ENCODE assay signal across 11 cellular contexts in the genomic region with DNA sequence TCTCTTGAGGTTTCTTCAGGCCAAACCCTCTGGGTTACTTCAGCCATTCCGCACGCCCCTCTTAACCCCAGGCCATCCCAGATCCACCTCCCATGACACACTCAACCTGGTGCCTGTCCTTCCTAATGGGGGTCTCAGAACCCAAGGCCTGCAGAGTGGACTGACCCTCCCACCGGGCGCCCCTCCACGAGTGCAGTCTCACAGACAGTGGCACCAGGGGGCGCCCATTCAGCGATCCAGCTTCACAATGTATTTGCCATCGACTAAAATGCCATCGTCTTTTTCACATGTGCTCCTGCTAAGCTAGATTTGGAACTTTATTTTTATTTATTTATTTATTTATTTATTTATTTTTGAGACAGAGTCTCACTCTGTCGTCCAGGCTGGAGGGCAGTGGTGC. TPM values are rescaled to one million over a fixed set of nuclear protein-coding genes. Genes with fewer than 3 reads are reported as not detected.
DNase-seq lines count a peak whose midpoint lies in the region; ATAC-seq and TF ChIP-seq lines count a peak whose summit lies in the region.
"Had no signal": no experiment of that assay in that cellular context is flagged by ENCODE, and none has a peak within 500 bp of the region (broad histone marks: within the 10 kb centered on the region; RNA-seq: fewer than 3 reads in every experiment).

No MANE protein-coding gene starts in this region.

- no peak overlapping the region for H3K4me3 ChIP-seq in IMR-90 (ENCODE audit: insufficient read depth, low read depth, low read length)
- H3K4me3 ChIP-seq in endodermal cell (ENCODE audit: low read length) = no peak overlapping the region
- H3K4me3 ChIP-seq in neutrophil (ENCODE audit: low read depth in 1 of 2, low read length in 1 of 2) = no peak overlapping the region
- H3K4me3 ChIP-seq: thoracic aorta had no signal

- H2AK5ac ChIP-seq in IMR-90 (ENCODE audit: low read depth, low read length) = no peak overlapping the region

- POLR2A ChIA-PET in IMR-90 (lab: Charles Lee; ENCODE audit: unreplicated experiment) = no interaction called here
- POLR2A ChIA-PET in RWPE1 (lab: Yijun Ruan, JAX; ENCODE audit: low non-redundant PET) = no interaction called here

- H3K9me3 ChIP-seq in IMR-90 (ENCODE audit: control insufficient read depth, insufficient read depth, low read length) (no peaks in the 10 kb centered on the region), endodermal cell (ENCODE audit: control insufficient read depth, low read length) (no peaks in the 10 kb centered on the region), neutrophil (no peaks in the 10 kb centered on the region)
- H3K9me3 ChIP-seq: thoracic aorta had no signal

- H2BK15ac ChIP-seq in IMR-90 (ENCODE audit: low read depth, low read length) = no peak overlapping the region

- DNase-seq in Calu3 = peak; percentile 35
- peak; percentile 5 for DNase-seq in IMR-90
- peak; percentile 80 for DNase-seq in endodermal cell
- no peak for DNase-seq in RWPE1 (ENCODE audit: low spot score)
- no peak for DNase-seq in activated CD8-positive, alpha-beta memory T cell treated with anti-CD3 and anti-CD28 coated beads, Interleukin-2, amount 50 U/mL, for 48 hours
- no peak for DNase-seq in stimulated activated naive CD4-positive, alpha-beta T cell treated with Interleukin-2 at 50 U/mL for 16 hours (lab: John Stamatoyannopoulos, UW)
- no peak for DNase-seq in OCI-M1 (lab: John Stamatoyannopoulos, UW)
- DNase-seq: stimulated activated CD4-positive, alpha-beta T cell treated with anti-CD3 and anti-CD28 coated beads, Interleukin-12 subunit alpha, Interleukin-12 subunit beta, amount 100 ng/mL, for 4 hours had no signal

- H4K5ac ChIP-seq in IMR-90 (ENCODE audit: low read depth, low read length) = no peak overlapping the region

- TF ChIP-seq POLR2A in IMR-90 (IDR thresholded peaks at IDR 0.05; ENCODE audit: low read depth, low read length) = no peak

- no peak overlapping the region for H3K9ac ChIP-seq in IMR-90 (ENCODE audit: low read depth, low read length)
- no peak overlapping the region for H3K9ac ChIP-seq in endodermal cell (ENCODE audit: extremely low read depth, low read length, poor library complexity, severe bottlenecking)

- no peak overlapping the region for H3K14ac ChIP-seq in IMR-90 (replicated peaks; ENCODE audit: low read depth, low read length)

- H2AK9ac ChIP-seq in IMR-90 (replicated peaks; ENCODE audit: low read depth, low read length, poor library complexity) = no peak overlapping the region

- no peak for TF ChIP-seq RAD21 in IMR-90 (IDR thresholded peaks at IDR 0.05; ENCODE audit: low read length)

- dilution Hi-C loops in IMR-90 (cut with HindIII; ENCODE audit: low sequenced_read_pairs, unreplicated experiment) = no loop called here

- H3K27me3 ChIP-seq in IMR-90 (ENCODE audit: control insufficient read depth, insufficient read depth, low read length) (peaks cover 8% of the 10 kb centered on the region), endodermal cell (ENCODE audit: control insufficient read depth, insufficient read depth, low read length, poor library complexity, severe bottlenecking) (no peaks in the 10 kb centered on the region), neutrophil (no peaks in the 10 kb centered on the region)

- no peak overlapping the region for H3K27ac ChIP-seq in IMR-90 (ENCODE audit: insufficient read depth, low read length)
- H3K27ac ChIP-seq in endodermal cell (ENCODE audit: low read depth, low read length) = no peak overlapping the region
- H3K27ac ChIP-seq in neutrophil = peak overlapping the region; percentile 49
- no peak overlapping the region for H3K27ac ChIP-seq in RWPE1
- H3K27ac ChIP-seq: thoracic aorta had no signal

- H3K4me1 ChIP-seq in IMR-90 (ENCODE audit: control insufficient read depth, insufficient read depth, low read length) (no peaks in the 10 kb centered on the region), endodermal cell (ENCODE audit: control insufficient read depth, insufficient read depth, low read length) (no peaks in the 10 kb centered on the region), neutrophil (ENCODE audit: control insufficient read depth in 1 of 2, insufficient read depth in 1 of 2, low read depth in 1 of 2, low read length in 1 of 2) (peaks cover 30 to 35% of the 10 kb centered on the region in 2 experiments)

- H4K91ac ChIP-seq in IMR-90 (ENCODE audit: insufficient read depth, low read depth, low read length) = no peak overlapping the region

- H3K9me3 Mint-ChIP-seq in Calu3 (ENCODE audit: low read depth, unreplicated experiment) = no peaks in the 10 kb centered on the region
- H3K9me3 Mint-ChIP-seq in endodermal cell = no peaks in the 10 kb centered on the region
- H3K9me3 Mint-ChIP-seq: brain had no signal

- H3K4me1 Mint-ChIP-seq in Calu3 (ENCODE audit: low read depth, unreplicated experiment) (no peaks in the 10 kb centered on the region), endodermal cell (peaks cover 17% of the 10 kb centered on the region)
- H3K4me1 Mint-ChIP-seq: brain had no signal

- in situ Hi-C loops in IMR-90 (cut with MboI; ENCODE audit: low sequenced_read_pairs) = no loop called here

- H3K4ac ChIP-seq in IMR-90 (ENCODE audit: low read depth, low read length) = no peak overlapping the region

- H3K23ac ChIP-seq in IMR-90 (ENCODE audit: low read depth, low read length) = no peak overlapping the region

- H4K20me1 ChIP-seq in IMR-90 (ENCODE audit: insufficient read depth, low read length) = no peaks in the 10 kb centered on the region

- CTCF ChIA-PET in Calu3 (lab: Charles Lee) (interaction anchor here (0.5 kb wide), 1 partner anchor 129 kb away, joined by 3 read pairs; no protein-coding TSS in a partner anchor), IMR-90 (lab: Yijun Ruan, JAX) (no interaction called here), RWPE1 (lab: Yijun Ruan, JAX) (interaction anchor here (0.7 kb wide), 1 partner anchor 109 kb away, joined by 4 read pairs; no protein-coding TSS in a partner anchor)

- no peak overlapping the region for H3K4me2 ChIP-seq in IMR-90 (ENCODE audit: low read depth, low read length)

- H3K4me3 Mint-ChIP-seq in Calu3 (ENCODE audit: low read depth, unreplicated experiment) (no peak overlapping the region), endodermal cell (no peak overlapping the region)
- H3K4me3 Mint-ChIP-seq: brain had no signal

- no peak overlapping the region for H4K8ac ChIP-seq in IMR-90 (ENCODE audit: low read depth in 2 of 2, low read length in 2 of 2)

- intact Hi-C loops in Calu3 (cut with micrococcal nuclease; ENCODE audit: unreplicated experiment) = loop anchor here (5.0 kb wide), 1 partner anchor 149 kb away; no protein-coding TSS in a partner anchor
- intact Hi-C loops in IMR-90 (cut with micrococcal nuclease) = loop anchor here (1.0 kb wide), 1 partner anchor 153 kb away; the partner anchor contains the start of gene ATG16L1

- WGBS in IMR-90 (ENCODE audit: extremely low coverage in 2 of 2, insufficient read length in 1 of 2), 2 experiments = 70% methylated on average over 2 of the region's 10 CpGs; no CpG with 5 or more reads in 1 of the 2 experiments
- 80 to 100% methylated on average over 2 to 9 of the region's 10 CpGs for WGBS in endodermal cell (ENCODE audit: insufficient coverage in 1 of 2, insufficient read length in 1 of 2), 2 experiments

- no peak overlapping the region for H2AFZ ChIP-seq in IMR-90 (replicated peaks; ENCODE audit: low read length, poor library complexity)

- no peaks in the 10 kb centered on the region for H3K79me1 ChIP-seq in IMR-90 (ENCODE audit: low read depth in 1 of 2, low read length in 2 of 2)

- H2BK5ac ChIP-seq in IMR-90 (ENCODE audit: low read depth, low read length, poor library complexity, severe bottlenecking) = no peak overlapping the region

- H3K27me3 Mint-ChIP-seq in Calu3 (ENCODE audit: unreplicated experiment) = peaks cover 41% of the 10 kb centered on the region
- H3K27me3 Mint-ChIP-seq in endodermal cell (ENCODE audit: insufficient read depth) = no peaks in the 10 kb centered on the region

- TF ChIP-seq CTCF in Calu3 (IDR thresholded peaks at IDR 0.05; ENCODE audit: unreplicated experiment) = peak; percentile 41
- TF ChIP-seq CTCF in IMR-90 (conservative IDR thresholded peaks at IDR 0.05; ENCODE audit: low read depth, low read length) = 0 out of 2 replicates have a peak, but pooled peaks have one; percentile 26
- peak; percentile 74 for TF ChIP-seq CTCF in endodermal cell (conservative IDR thresholded peaks at IDR 0.05)
- no peak for TF ChIP-seq CTCF in neutrophil (IDR thresholded peaks at IDR 0.05)
- no peak for TF ChIP-seq CTCF in RWPE1 (conservative IDR thresholded peaks at IDR 0.05; ENCODE audit: low read depth)

- ATAC-seq in IMR-90 (ENCODE audit: low read depth) = no peak

- BruUV-seq in Calu3 (replicated peaks; lab: Mats Ljungman, UMichigan) (no TSS peak), IMR-90 (replicated peaks; lab: Mats Ljungman, UMichigan) (no TSS peak)

- H3K36me3 ChIP-seq in IMR-90 (ENCODE audit: control insufficient read depth, insufficient read depth, low read length) (no peaks in the 10 kb centered on the region), endodermal cell (ENCODE audit: control insufficient read depth, insufficient read depth, low read length) (no peaks in the 10 kb centered on the region), neutrophil (peaks cover 13% of the 10 kb centered on the region)
- H3K36me3 ChIP-seq: thoracic aorta had no signal

- H3K36me3 Mint-ChIP-seq in Calu3 (ENCODE audit: insufficient read depth, unreplicated experiment) (no peaks in the 10 kb centered on the region), endodermal cell (ENCODE audit: low read depth) (no peaks in the 10 kb centered on the region)
- H3K36me3 Mint-ChIP-seq: brain had no signal

- H3K9me1 ChIP-seq in IMR-90 (ENCODE audit: insufficient read depth, low read length) = no peaks in the 10 kb centered on the region

- H3K27ac Mint-ChIP-seq in Calu3 (ENCODE audit: unreplicated experiment) (no peak overlapping the region), endodermal cell (no peak overlapping the region)

- no peak overlapping the region for H2BK120ac ChIP-seq in IMR-90 (ENCODE audit: low read depth, low read length)

- H2BK20ac ChIP-seq in IMR-90 (ENCODE audit: low read depth, low read length) = no peak overlapping the region

- no peak overlapping the region for H3K56ac ChIP-seq in IMR-90 (ENCODE audit: extremely low read depth, insufficient read depth, low read length)

- H3K18ac ChIP-seq in IMR-90 (ENCODE audit: low read depth, low read length) = no peak overlapping the region

TF ChIP-seq in IMR-90, 13 proteins besides CTCF, POLR2A, EP300 and RAD21 (continues in another document):
- TF ChIP-seq CHD1 (IDR thresholded peaks at IDR 0.05; ENCODE audit: low read depth, low read length) = no peak
- TF ChIP-seq RCOR1 (IDR thresholded peaks at IDR 0.05; ENCODE audit: insufficient replicate concordance, low read length) = no peak
- no peak for TF ChIP-seq RFX5 (IDR thresholded peaks at IDR 0.05; ENCODE audit: low read depth, low read length)

RNA-seq across cellular contexts. Expression of gene INPP5D, which starts 38.5 kb away (rescaled TPM):
- total RNA-seq in Calu3 (2022) (not detected in 2 replicates), IMR-90 (2012; rRNA removed) (under 0.01 and 0.18 TPM in 2 replicates), endodermal cell (1 to 10 TPM in 1 of 2 donors, under 1 TPM in 1; 0.66 to 3.0 TPM)
- 0.09 and 0.29 TPM in 2 replicates for polyA plus RNA-seq in IMR-90 (2012; rRNA removed)
- polyA plus RNA-seq in IMR-90 (2012; cell fraction: cytosol; rRNA removed) = 0.14 and 0.18 TPM in 2 replicates
- 0.52 and 1.9 TPM in 2 replicates for polyA plus RNA-seq in IMR-90 (2012; cell fraction: nucleus; rRNA removed; ENCODE audit: low replicate concordance)
- 4.5 TPM for polyA plus RNA-seq in endodermal cell (2013, experiment 1 of 2)
- 3.7 TPM for polyA plus RNA-seq in endodermal cell (2013, experiment 2 of 2)

Comparison
In these comparisons a context has a peak if more than half of its experiments do, and no peak if none do; other contexts are left out.
1. DNase-seq: peak in Calu3 (single experiment), IMR-90 (single experiment) and endodermal cell (single experiment); none in RWPE1 (single experiment), activated CD8-positive, alpha-beta memory T cell treated with anti-CD3 and anti-CD28 coated beads, Interleukin-2, amount 50 U/mL, for 48 hours (single experiment), stimulated activated naive CD4-positive, alpha-beta T cell treated with Interleukin-2 at 50 U/mL for 16 hours (single experiment) and OCI-M1 (single experiment).
2. CTCF ChIP-seq: peak in Calu3 (single experiment), IMR-90 (single experiment) and endodermal cell (single experiment); none in neutrophil (single experiment) and RWPE1 (single experiment).